ENCODE assay signal across 7 cellular contexts in the genomic region with DNA sequence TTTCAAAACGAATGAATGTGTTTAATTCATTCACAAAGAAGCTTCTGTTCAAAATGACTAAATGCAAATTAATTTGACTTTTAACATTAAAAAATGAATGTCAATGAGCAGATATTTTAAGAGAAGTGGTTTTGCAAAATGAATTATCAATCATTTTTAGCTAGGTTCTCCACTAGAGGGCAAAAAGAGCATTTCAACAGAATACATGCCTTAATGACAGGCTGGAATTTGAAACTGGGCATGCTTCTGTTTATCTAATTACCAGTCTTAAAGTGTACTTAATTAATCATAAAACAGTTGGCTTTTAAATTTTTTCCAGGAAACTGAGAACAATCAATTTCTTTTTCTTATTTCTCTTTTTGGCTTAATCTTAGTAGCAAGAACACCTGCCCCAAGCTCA.
DNase-seq lines count a peak whose midpoint lies in the region; FAIRE-seq and TF ChIP-seq lines count a peak whose summit lies in the region.

No MANE protein-coding gene starts in this region.

- H4K5ac ChIP-seq in H1 (ENCODE audit: insufficient read length, low read depth, low read length): no peak overlapping the region

- H2BK15ac ChIP-seq in H1 (ENCODE audit: low read length): no peak overlapping the region

- H3K14ac ChIP-seq in H1 (ENCODE audit: insufficient read length): no peak overlapping the region

- peak; percentile 38 to 43 for TF ChIP-seq RAD21 in H1 (IDR thresholded peaks at IDR 0.05 in 1 of 2, conservative IDR thresholded peaks at IDR 0.05 in 1 of 2; ENCODE audit: low read depth in 2 of 2, low read length in 2 of 2)

- no peak overlapping the region for H3K56ac ChIP-seq in H1 (replicated peaks; ENCODE audit: insufficient read length, low read depth, low read length)

- no peaks in the 10 kb centered on the region for H3K23me2 ChIP-seq in H1 (ENCODE audit: low read depth, low read length)

- H2BK20ac ChIP-seq in H1 (ENCODE audit: low read length): no peak overlapping the region

- H3K27ac ChIP-seq in H1 (ENCODE audit: low read depth, low read length): no peak overlapping the region
- H3K27ac ChIP-seq in spleen: no peak overlapping the region
- no peak overlapping the region for H3K27ac ChIP-seq in substantia nigra (ENCODE audit: low read depth, low read length, poor library complexity, severe bottlenecking)

- no peak overlapping the region for H3K23ac ChIP-seq in H1 (ENCODE audit: insufficient read length)

- no peaks in the 10 kb centered on the region for H3K79me1 ChIP-seq in H1 (ENCODE audit: low read depth, low read length)

- H2AFZ ChIP-seq in H1 (ENCODE audit: low read length): no peak overlapping the region

- H2AK5ac ChIP-seq in H1 (ENCODE audit: low read depth, low read length): no peak overlapping the region

- no peak overlapping the region for H4K91ac ChIP-seq in H1 (replicated peaks; ENCODE audit: insufficient read length, low read length)

- no peak overlapping the region for H2BK5ac ChIP-seq in H1 (ENCODE audit: low read depth, low read length)

- H3K4me1 ChIP-seq in H1 (replicated peaks in 1 of 4; ENCODE audit: control insufficient read depth in 3 of 4, insufficient read depth in 4 of 4, low read length in 3 of 4): no peaks in the 10 kb centered on the region
- no peaks in the 10 kb centered on the region for H3K4me1 ChIP-seq in spleen

- no peak overlapping the region for H4K8ac ChIP-seq in H1 (ENCODE audit: extremely low read depth, insufficient read depth, low read length)

- no peaks in the 10 kb centered on the region for H3K9me3 ChIP-seq in H1 (ENCODE audit: insufficient read depth in 2 of 2, low read depth in 1 of 2, low read length in 1 of 2)
- no peaks in the 10 kb centered on the region for H3K9me3 ChIP-seq in spleen

- no peaks in the 10 kb centered on the region for H4K20me1 ChIP-seq in H1 (replicated peaks in 1 of 2; ENCODE audit: control insufficient read depth in 1 of 2, insufficient read depth in 2 of 2, low read length in 2 of 2)

- H2BK12ac ChIP-seq in H1 (ENCODE audit: low read depth, low read length): no peak overlapping the region

- no peak for TF ChIP-seq EP300 in H1 (IDR thresholded peaks at IDR 0.05; ENCODE audit: borderline replicate concordance in 1 of 2, low read depth in 2 of 2, low read length in 2 of 2)

- CTCF ChIA-PET in H1 (lab: Charles Lee; ENCODE audit: partially characterized antibody): interaction anchor here (0.7 to 3.6 kb wide), 18 partner anchors 10 to 993 kb away, joined by 3 to 36 read pairs (median 4); no protein-coding TSS in a partner anchor

- no peak overlapping the region for H3K9ac ChIP-seq in H1 (replicated peaks in 1 of 4; ENCODE audit: extremely low read depth in 1 of 4, low read depth in 3 of 4, low read length in 3 of 4)

- POLR2A ChIA-PET in H1 (lab: Charles Lee; ENCODE audit: partially characterized antibody): no interaction called here

- TF ChIP-seq POLR2A in H1 (IDR thresholded peaks at IDR 0.05; ENCODE audit: control extremely low read depth in 1 of 2, low read depth in 2 of 2, low read length in 2 of 2) (no peak), spleen (IDR thresholded peaks at IDR 0.05) (no peak)

- intact Hi-C loops in spleen (cut with DNase I; ENCODE audit: low total_unique reads): no loop called here

- H3K18ac ChIP-seq in H1 (ENCODE audit: extremely low read depth, low read length): no peak overlapping the region

- H3K79me2 ChIP-seq in H1 (ENCODE audit: control insufficient read depth in 1 of 2, insufficient read depth in 2 of 2, low read length in 2 of 2): no peaks in the 10 kb centered on the region

- H3K36me3 ChIP-seq in H1 (ENCODE audit: control insufficient read depth in 2 of 4, insufficient read depth in 4 of 4, low read length in 3 of 4): no peaks in the 10 kb centered on the region
- no peaks in the 10 kb centered on the region for H3K36me3 ChIP-seq in spleen

- peak; percentile 51 for TF ChIP-seq CTCF in GM12873 (IDR thresholded peaks at IDR 0.05; ENCODE audit: insufficient read depth, low read depth, low read length, missing control alignments)
- TF ChIP-seq CTCF in H1 (IDR thresholded peaks at IDR 0.05; ENCODE audit: control extremely low read depth in 1 of 3, insufficient read depth in 1 of 3, low read depth in 1 of 3, low read length in 3 of 3): peak in 2 of 3 experiments; percentile 26 to 51; a peak in 2 of 4 replicates
- TF ChIP-seq CTCF in spleen (IDR thresholded peaks at IDR 0.05 in 8 of 11, conservative IDR thresholded peaks at IDR 0.05 in 3 of 11): no peak

- DNase-seq in NCI-H1048 (lab: John Stamatoyannopoulos, UW) (peak; percentile 15), H1 (ENCODE audit: low read depth in 1 of 2, low spot score in 2 of 2) (no peak), renal cortical epithelial cell (ENCODE audit: low read depth) (peak; percentile 64), spleen (no peak), substantia nigra (lab: John Stamatoyannopoulos, UW) (no peak), T-helper 9 cell (no peak)

- H3K4me3 ChIP-seq in H1 (ENCODE audit: extremely low read depth in 1 of 4, insufficient read depth in 2 of 4, low read depth in 3 of 4, low read length in 4 of 4): no peak overlapping the region
- no peak overlapping the region for H3K4me3 ChIP-seq in spleen

- 43% methylated on average over 1 of the region's 1 CpG; no CpG with 5 or more reads in 1 of the 2 experiments for WGBS in H1 (ENCODE audit: extremely low coverage in 1 of 2, insufficient coverage in 1 of 2, insufficient read length in 1 of 2, insufficient replicate concordance in 2 of 2, low coverage in 1 of 2, low lambda C conversion rate in 2 of 2, missing lambda C conversion rate in 1 of 2), 2 experiments
- WGBS in spleen, 5 donors: 57 to 75% (median 66%) methylated on average over 1 of the region's 1 CpG

- no peak overlapping the region for H3K4ac ChIP-seq in H1 (replicated peaks; ENCODE audit: insufficient read length, low read depth, low read length)

- no peak overlapping the region for H2BK120ac ChIP-seq in H1 (replicated peaks; ENCODE audit: low read depth, low read length)

- H3K27me3 ChIP-seq in H1 (replicated peaks in 1 of 4; ENCODE audit: control insufficient read depth in 3 of 4, extremely low read depth in 1 of 4, insufficient read depth in 3 of 4, low read length in 3 of 4): no peaks in the 10 kb centered on the region
- no peaks in the 10 kb centered on the region for H3K27me3 ChIP-seq in spleen (replicated peaks in 1 of 7)

- no peak overlapping the region for H3K4me2 ChIP-seq in H1 (ENCODE audit: insufficient read depth in 1 of 2, low read depth in 2 of 2, low read length in 2 of 2)

- FAIRE-seq in H1 (lab: Jason Lieb, UNC): peak; percentile 13

TF ChIP-seq in H1, 55 proteins besides CTCF, POLR2A, EP300 and RAD21:
- TF ChIP-seq, protein P1, sequence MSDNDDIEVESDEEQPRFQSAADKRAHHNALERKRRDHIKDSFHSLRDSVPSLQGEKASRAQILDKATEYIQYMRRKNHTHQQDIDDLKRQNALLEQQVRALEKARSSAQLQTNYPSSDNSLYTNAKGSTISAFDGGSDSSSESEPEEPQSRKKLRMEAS (IDR thresholded peaks at IDR 0.05): no peak
- TF ChIP-seq CBX5 (IDR thresholded peaks at IDR 0.05; ENCODE audit: low read depth, low read length) (no peak), CBX8 (IDR thresholded peaks at IDR 0.05; ENCODE audit: borderline replicate concordance, low read depth, low read length) (no peak), SP2 (IDR thresholded peaks at IDR 0.05; ENCODE audit: low read length) (no peak), CEBPB (IDR thresholded peaks at IDR 0.05; ENCODE audit: low read depth, low read length) (no peak), SIX5 (IDR thresholded peaks at IDR 0.05; ENCODE audit: low read depth, low read length) (no peak), PHF8 (conservative IDR thresholded peaks at IDR 0.05; ENCODE audit: low read depth, low read length) (no peak), CHD2 (IDR thresholded peaks at IDR 0.05; ENCODE audit: low read length) (no peak), POU5F1 (IDR thresholded peaks at IDR 0.05; ENCODE audit: low read depth, low read length) (no peak), TEAD4 (IDR thresholded peaks at IDR 0.05; ENCODE audit: low read depth, low read length) (no peak), CTBP2 (IDR thresholded peaks at IDR 0.05; ENCODE audit: borderline replicate concordance, insufficient read depth, insufficient read length, low read length) (no peak), GTF2F1 (IDR thresholded peaks at IDR 0.05; ENCODE audit: borderline replicate concordance, low read depth, low read length) (no peak), CHD1 (IDR thresholded peaks at IDR 0.05; ENCODE audit: low read depth, low read length) (no peak), JUND (IDR thresholded peaks at IDR 0.05; ENCODE audit: low read length) (no peak)
TF ChIP-seq in H1: peak in this region for 0.

Comparison
In these comparisons a context has a peak if more than half of its experiments do, and no peak if none do; other contexts are left out.
1. CTCF ChIP-seq: peak in GM12873 (single experiment) and H1 (2 of 3); none in spleen (0 of 11).
2. DNase-seq: peak in NCI-H1048 (single experiment) and renal cortical epithelial cell (single experiment); none in H1 (0 of 2), spleen (single experiment), substantia nigra (0 of 49) and T-helper 9 cell (single experiment).